1 cellular context compared by ENCODE assay signal in the genomic region with DNA sequence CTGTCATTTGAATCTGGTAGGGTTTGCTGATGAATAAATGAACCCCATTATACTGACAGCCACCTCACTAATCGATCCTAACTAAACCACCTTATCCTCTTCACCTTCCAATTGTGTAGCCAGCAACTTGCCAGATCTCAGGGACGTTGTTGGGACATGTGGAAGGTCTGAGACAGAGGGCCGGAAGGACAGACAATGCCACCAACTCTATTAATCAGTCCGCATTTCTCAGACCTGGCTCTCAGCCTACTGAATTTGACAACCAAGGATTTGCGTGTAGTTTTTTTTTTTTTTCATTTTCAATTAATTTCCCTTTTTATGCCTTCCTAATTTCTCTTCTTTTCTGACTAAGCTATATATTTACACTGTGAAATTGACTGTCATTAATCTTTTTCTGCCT.
TF ChIP-seq lines count a peak whose summit lies in the region.

No MANE protein-coding gene starts in this region.

TF ChIP-seq in GM23338, 12 proteins besides CTCF, POLR2A, EP300 and RAD21 (continued from another document):
- TF ChIP-seq, protein P1, sequence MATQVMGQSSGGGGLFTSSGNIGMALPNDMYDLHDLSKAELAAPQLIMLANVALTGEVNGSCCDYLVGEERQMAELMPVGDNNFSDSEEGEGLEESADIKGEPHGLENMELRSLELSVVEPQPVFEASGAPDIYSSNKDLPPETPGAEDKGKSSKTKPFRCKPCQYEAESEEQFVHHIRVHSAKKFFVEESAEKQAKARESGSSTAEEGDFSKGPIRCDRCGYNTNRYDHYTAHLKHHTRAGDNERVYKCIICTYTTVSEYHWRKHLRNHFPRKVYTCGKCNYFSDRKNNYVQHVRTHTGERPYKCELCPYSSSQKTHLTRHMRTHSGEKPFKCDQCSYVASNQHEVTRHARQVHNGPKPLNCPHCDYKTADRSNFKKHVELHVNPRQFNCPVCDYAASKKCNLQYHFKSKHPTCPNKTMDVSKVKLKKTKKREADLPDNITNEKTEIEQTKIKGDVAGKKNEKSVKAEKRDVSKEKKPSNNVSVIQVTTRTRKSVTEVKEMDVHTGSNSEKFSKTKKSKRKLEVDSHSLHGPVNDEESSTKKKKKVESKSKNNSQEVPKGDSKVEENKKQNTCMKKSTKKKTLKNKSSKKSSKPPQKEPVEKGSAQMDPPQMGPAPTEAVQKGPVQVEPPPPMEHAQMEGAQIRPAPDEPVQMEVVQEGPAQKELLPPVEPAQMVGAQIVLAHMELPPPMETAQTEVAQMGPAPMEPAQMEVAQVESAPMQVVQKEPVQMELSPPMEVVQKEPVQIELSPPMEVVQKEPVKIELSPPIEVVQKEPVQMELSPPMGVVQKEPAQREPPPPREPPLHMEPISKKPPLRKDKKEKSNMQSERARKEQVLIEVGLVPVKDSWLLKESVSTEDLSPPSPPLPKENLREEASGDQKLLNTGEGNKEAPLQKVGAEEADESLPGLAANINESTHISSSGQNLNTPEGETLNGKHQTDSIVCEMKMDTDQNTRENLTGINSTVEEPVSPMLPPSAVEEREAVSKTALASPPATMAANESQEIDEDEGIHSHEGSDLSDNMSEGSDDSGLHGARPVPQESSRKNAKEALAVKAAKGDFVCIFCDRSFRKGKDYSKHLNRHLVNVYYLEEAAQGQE (IDR thresholded peaks at IDR 0.05; ENCODE audit: unreplicated experiment): no peak
- TF ChIP-seq, protein P2, sequence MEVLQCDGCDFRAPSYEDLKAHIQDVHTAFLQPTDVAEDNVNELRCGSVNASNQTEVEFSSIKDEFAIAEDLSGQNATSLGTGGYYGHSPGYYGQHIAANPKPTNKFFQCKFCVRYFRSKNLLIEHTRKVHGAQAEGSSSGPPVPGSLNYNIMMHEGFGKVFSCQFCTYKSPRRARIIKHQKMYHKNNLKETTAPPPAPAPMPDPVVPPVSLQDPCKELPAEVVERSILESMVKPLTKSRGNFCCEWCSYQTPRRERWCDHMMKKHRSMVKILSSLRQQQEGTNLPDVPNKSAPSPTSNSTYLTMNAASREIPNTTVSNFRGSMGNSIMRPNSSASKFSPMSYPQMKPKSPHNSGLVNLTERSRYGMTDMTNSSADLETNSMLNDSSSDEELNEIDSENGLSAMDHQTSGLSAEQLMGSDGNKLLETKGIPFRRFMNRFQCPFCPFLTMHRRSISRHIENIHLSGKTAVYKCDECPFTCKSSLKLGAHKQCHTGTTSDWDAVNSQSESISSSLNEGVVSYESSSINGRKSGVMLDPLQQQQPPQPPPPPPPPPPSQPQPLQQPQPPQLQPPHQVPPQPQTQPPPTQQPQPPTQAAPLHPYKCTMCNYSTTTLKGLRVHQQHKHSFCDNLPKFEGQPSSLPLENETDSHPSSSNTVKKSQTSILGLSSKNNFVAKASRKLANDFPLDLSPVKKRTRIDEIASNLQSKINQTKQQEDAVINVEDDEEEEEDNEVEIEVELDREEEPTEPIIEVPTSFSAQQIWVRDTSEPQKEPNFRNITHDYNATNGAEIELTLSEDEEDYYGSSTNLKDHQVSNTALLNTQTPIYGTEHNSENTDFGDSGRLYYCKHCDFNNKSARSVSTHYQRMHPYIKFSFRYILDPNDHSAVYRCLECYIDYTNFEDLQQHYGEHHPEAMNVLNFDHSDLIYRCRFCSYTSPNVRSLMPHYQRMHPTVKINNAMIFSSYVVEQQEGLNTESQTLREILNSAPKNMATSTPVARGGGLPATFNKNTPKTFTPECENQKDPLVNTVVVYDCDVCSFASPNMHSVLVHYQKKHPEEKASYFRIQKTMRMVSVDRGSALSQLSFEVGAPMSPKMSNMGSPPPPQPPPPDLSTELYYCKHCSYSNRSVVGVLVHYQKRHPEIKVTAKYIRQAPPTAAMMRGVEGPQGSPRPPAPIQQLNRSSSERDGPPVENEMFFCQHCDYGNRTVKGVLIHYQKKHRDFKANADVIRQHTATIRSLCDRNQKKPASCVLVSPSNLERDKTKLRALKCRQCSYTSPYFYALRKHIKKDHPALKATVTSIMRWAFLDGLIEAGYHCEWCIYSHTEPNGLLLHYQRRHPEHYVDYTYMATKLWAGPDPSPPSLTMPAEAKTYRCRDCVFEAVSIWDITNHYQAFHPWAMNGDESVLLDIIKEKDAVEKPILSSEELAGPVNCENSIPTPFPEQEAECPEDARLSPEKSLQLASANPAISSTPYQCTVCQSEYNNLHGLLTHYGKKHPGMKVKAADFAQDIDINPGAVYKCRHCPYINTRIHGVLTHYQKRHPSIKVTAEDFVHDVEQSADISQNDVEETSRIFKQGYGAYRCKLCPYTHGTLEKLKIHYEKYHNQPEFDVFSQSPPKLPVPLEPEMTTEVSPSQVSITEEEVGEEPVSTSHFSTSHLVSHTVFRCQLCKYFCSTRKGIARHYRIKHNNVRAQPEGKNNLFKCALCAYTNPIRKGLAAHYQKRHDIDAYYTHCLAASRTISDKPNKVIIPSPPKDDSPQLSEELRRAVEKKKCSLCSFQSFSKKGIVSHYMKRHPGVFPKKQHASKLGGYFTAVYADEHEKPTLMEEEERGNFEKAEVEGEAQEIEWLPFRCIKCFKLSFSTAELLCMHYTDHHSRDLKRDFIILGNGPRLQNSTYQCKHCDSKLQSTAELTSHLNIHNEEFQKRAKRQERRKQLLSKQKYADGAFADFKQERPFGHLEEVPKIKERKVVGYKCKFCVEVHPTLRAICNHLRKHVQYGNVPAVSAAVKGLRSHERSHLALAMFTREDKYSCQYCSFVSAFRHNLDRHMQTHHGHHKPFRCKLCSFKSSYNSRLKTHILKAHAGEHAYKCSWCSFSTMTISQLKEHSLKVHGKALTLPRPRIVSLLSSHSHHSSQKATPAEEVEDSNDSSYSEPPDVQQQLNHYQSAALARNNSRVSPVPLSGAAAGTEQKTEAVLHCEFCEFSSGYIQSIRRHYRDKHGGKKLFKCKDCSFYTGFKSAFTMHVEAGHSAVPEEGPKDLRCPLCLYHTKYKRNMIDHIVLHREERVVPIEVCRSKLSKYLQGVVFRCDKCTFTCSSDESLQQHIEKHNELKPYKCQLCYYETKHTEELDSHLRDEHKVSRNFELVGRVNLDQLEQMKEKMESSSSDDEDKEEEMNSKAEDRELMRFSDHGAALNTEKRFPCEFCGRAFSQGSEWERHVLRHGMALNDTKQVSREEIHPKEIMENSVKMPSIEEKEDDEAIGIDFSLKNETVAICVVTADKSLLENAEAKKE (CRISPR knock-in tag; IDR thresholded peaks at IDR 0.05): no peak
- TF ChIP-seq, protein P3, sequence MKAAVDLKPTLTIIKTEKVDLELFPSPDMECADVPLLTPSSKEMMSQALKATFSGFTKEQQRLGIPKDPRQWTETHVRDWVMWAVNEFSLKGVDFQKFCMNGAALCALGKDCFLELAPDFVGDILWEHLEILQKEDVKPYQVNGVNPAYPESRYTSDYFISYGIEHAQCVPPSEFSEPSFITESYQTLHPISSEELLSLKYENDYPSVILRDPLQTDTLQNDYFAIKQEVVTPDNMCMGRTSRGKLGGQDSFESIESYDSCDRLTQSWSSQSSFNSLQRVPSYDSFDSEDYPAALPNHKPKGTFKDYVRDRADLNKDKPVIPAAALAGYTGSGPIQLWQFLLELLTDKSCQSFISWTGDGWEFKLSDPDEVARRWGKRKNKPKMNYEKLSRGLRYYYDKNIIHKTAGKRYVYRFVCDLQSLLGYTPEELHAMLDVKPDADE (IDR thresholded peaks at IDR 0.05): no peak
- TF ChIP-seq ZNF331 (CRISPR knock-in tag; IDR thresholded peaks at IDR 0.05; ENCODE audit: low read depth): no peak
- TF ChIP-seq JUNB (IDR thresholded peaks at IDR 0.05; ENCODE audit: unreplicated experiment): no peak
- no peak for TF ChIP-seq EZH2phosphoT487 (IDR thresholded peaks at IDR 0.05; ENCODE audit: unreplicated experiment)
- TF ChIP-seq POLR2AphosphoS5 (IDR thresholded peaks at IDR 0.05; ENCODE audit: low read depth): no peak
